8 cellular contexts compared by ENCODE assay signal in the genomic region with DNA sequence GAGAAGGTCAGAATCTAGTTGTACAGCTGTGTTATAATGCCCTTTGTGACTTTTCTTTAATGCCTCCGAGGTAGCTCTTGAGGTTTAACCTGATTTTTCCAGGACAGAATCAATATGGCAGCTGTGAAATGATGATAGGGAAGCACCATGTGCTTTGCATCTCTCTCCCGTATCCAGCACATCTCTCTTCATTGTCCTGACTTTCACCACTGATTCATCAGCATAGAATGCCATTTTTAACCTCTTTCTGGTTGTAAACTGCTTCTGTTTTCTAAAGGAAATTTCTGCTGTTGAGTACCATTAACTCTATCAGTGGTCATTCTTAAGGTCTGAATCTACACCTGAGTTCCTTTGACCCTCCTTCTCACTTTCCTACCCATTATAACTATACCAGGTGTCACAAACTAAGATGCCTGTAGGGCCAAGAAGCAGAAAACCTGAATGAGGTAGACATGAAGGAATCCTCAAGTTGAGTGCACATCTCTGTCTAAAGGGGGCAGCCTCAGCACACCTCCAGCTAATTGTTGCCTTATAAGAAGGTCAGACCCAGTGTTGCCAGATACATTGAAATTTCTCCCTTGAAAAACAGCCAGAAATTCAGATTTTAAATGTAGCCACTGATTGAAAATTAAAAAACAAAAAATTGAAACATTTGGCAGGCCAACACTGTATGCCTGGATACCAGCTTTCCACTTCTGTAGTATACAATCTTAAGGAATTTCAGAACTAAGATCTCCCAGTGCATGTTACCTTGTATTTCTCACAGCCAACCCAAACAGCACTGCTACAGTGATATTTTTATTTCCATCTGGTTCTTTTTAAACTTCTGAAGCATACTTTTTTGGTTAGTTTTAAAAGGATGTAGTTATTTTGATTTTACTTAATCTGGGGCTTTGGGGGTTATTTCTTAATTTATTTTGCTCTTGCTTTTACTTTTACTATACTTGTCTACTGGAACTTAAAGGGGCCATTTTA. TPM values are rescaled to one million over a fixed set of nuclear protein-coding genes. Genes with fewer than 3 reads are reported as not detected.
DNase-seq lines count a peak whose midpoint lies in the region; ATAC-seq and TF ChIP-seq lines count a peak whose summit lies in the region.

No MANE protein-coding gene starts in this region.

- DNase-seq in BE2C (peak; percentile 18), OCI-M1 (lab: John Stamatoyannopoulos, UW) (peak; percentile 59), fibroblast of pulmonary artery (ENCODE audit: low read depth) (peak; percentile 49), MV-4-11 (lab: John Stamatoyannopoulos, UW) (no peak)
- no peak for DNase-seq in stimulated activated CD4-positive, alpha-beta T cell treated with anti-CD3 and anti-CD28 coated beads, Interleukin-12 subunit alpha, Interleukin-12 subunit beta, amount 100 ng/mL, for 4 hours

- H3K4me3 ChIP-seq in BE2C (ENCODE audit: low read depth, low read length) (no peak overlapping the region), fibroblast of pulmonary artery (replicated peaks; ENCODE audit: low read depth, low read length) (no peak overlapping the region)

- H3K4me1 ChIP-seq in BE2C: peaks cover 19% of the 10 kb centered on the region

- H3K36me3 ChIP-seq in BE2C: peaks cover 8% of the 10 kb centered on the region; the same call in 1 of the 2 replicates

- TF ChIP-seq CTCF in BE2C (IDR thresholded peaks at IDR 0.05; ENCODE audit: low read depth, low read length) (peak; percentile 69), fibroblast of pulmonary artery (IDR thresholded peaks at IDR 0.05; ENCODE audit: low read length, missing control alignments) (peak; percentile 44)

- no peaks in the 10 kb centered on the region for H3K9me3 ChIP-seq in BE2C

- no peaks in the 10 kb centered on the region for H3K27me3 ChIP-seq in BE2C

- ATAC-seq in GM18868 (IDR thresholded peaks at IDR 0.05; ENCODE audit: unreplicated experiment) (peak; percentile 81), GM19023 (IDR thresholded peaks at IDR 0.05; ENCODE audit: unreplicated experiment) (no peak), HG02571 (IDR thresholded peaks at IDR 0.05; ENCODE audit: unreplicated experiment) (no peak)

RNA-seq across cellular contexts. Expression of a gene that starts 35.8 kb away (rescaled TPM):
- polyA plus RNA-seq in BE2C (2012; ENCODE audit: insufficient read depth, insufficient read length, low read depth): not detected

Comparison
In these comparisons a context has a peak if more than half of its experiments do, and no peak if none do; other contexts are left out.
1. DNase-seq: peak in BE2C (single experiment), OCI-M1 (single experiment) and fibroblast of pulmonary artery (single experiment); none in MV-4-11 (single experiment) and stimulated activated CD4-positive, alpha-beta T cell treated with anti-CD3 and anti-CD28 coated beads, Interleukin-12 subunit alpha, Interleukin-12 subunit beta, amount 100 ng/mL, for 4 hours (single experiment).